25 cellular contexts compared by ENCODE assay signal in the genomic region with DNA sequence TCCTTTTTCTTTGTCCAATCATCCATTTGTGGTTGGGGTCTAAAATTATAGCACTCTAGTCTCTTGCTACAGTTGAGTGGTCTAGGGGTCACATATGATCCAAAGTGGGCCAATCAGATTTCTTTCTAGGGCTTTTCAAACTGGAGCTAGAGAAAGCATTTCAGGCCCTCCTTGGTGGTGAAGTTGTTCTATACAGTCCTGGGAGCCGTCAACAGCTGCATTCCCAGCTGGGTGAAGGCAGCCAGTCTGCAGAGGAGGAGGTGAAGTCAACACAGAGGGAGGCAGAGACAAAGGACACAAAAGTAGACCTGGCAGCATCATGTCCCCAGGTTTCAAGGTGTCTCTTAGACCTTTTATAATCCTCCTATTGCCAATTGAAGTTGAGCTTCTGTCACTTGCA.
"Had no signal": no experiment of that assay in that cellular context is flagged by ENCODE, and none has a peak within 500 bp of the region (broad histone marks: within the 10 kb centered on the region; RNA-seq: fewer than 3 reads in every experiment).

No MANE protein-coding gene starts in this region.

- H3K27me3 Mint-ChIP-seq: activated CD4-positive, alpha-beta memory T cell treated with anti-CD3 and anti-CD28 coated beads for 36 hours; activated CD4-positive, alpha-beta T cell treated with anti-CD3 and anti-CD28 coated beads, Interleukin-2, amount 10 ng/mL, durations not matched to agents 7 days and 5 days; activated naive CD4-positive, alpha-beta T cell treated with anti-CD3 and anti-CD28 coated beads, Interleukin-2, amount 50 U/mL, for 24 hours; central memory CD8-positive, alpha-beta T cell had no signal

- ATAC-seq: activated T-cell treated with anti-CD3 and anti-CD28 coated beads, Interleukin-2, amount 50 U/mL, for 72 hours had no signal

- H3K27ac ChIP-seq: ascending aorta, Peyer's patch, RWPE1, SJCRH30, VCaP had no signal

- H3K36me3 Mint-ChIP-seq: activated CD4-positive, alpha-beta memory T cell treated with anti-CD3 and anti-CD28 coated beads for 36 hours; activated naive CD4-positive, alpha-beta T cell treated with anti-CD3 and anti-CD28 coated beads, Interleukin-2, amount 50 U/mL, for 24 hours; brain had no signal

- H3K4me1 ChIP-seq: ascending aorta, Peyer's patch had no signal

- H3K27me3 ChIP-seq: ascending aorta, Peyer's patch, SJCRH30 had no signal

- DNase-seq: activated CD4-positive, alpha-beta memory T cell treated with anti-CD3 and anti-CD28 coated beads for 36 hours; activated CD4-positive, alpha-beta T cell treated with anti-CD3 and anti-CD28 coated beads, Interleukin-2, amount 10 ng/mL, durations not matched to agents 7 days and 5 days; activated CD4-positive, CD25-positive, alpha-beta regulatory T cell; activated CD8-positive, alpha-beta memory T cell treated with anti-CD3 and anti-CD28 coated beads for 24 hours; activated T-cell treated with anti-CD3 and anti-CD28 coated beads, Interleukin-2, amount 50 U/mL, for 72 hours; amniotic stem cell; KG1; NCI-H1092; NCI-H1417; NCI-H2029; NCI-H2107; NCI-H226; NCI-H82; Peyer's patch; Right ventricle myocardium superior; SJCRH30; SK-N-SH; T-helper 1 cell had no signal

- H3K27ac Mint-ChIP-seq: activated CD4-positive, alpha-beta memory T cell treated with anti-CD3 and anti-CD28 coated beads for 36 hours; activated CD4-positive, alpha-beta T cell treated with anti-CD3 and anti-CD28 coated beads, Interleukin-2, amount 10 ng/mL, durations not matched to agents 7 days and 5 days; activated naive CD4-positive, alpha-beta T cell treated with anti-CD3 and anti-CD28 coated beads, Interleukin-2, amount 50 U/mL, for 24 hours; activated T-cell treated with anti-CD3 and anti-CD28 coated beads, Interleukin-2, amount 50 U/mL, for 72 hours; activated T-helper 2 cell treated with anti-CD3 and anti-CD28 coated beads, Interferon-gamma antibody, Interleukin-2, Interleukin-4, amounts not matched to agents 10 μg/mL and 5 μg/mL and 100 μg/mL, durations not matched to agents 14 hours and 24 hours and 36 hours; brain had no signal

- H3K4me2 ChIP-seq: SK-N-SH had no signal

- H3K4me3 ChIP-seq: ascending aorta, Peyer's patch, SJCRH30 had no signal

- H3K4me3 Mint-ChIP-seq: activated CD4-positive, alpha-beta memory T cell treated with anti-CD3 and anti-CD28 coated beads for 36 hours; activated CD4-positive, alpha-beta T cell treated with anti-CD3 and anti-CD28 coated beads, Interleukin-2, amount 10 ng/mL, durations not matched to agents 7 days and 5 days; activated naive CD4-positive, alpha-beta T cell treated with anti-CD3 and anti-CD28 coated beads, Interleukin-2, amount 50 U/mL, for 24 hours; activated T-cell treated with anti-CD3 and anti-CD28 coated beads, Interleukin-2, amount 50 U/mL, for 72 hours; brain; central memory CD8-positive, alpha-beta T cell had no signal

- H3K36me3 ChIP-seq: ascending aorta, Peyer's patch, SJCRH30 had no signal

- H3K9ac ChIP-seq: SK-N-SH had no signal

- H3K4me1 Mint-ChIP-seq: activated CD4-positive, alpha-beta T cell treated with anti-CD3 and anti-CD28 coated beads, Interleukin-2, amount 10 ng/mL, durations not matched to agents 7 days and 5 days; activated naive CD4-positive, alpha-beta T cell treated with anti-CD3 and anti-CD28 coated beads, Interleukin-2, amount 50 U/mL, for 24 hours; central memory CD8-positive, alpha-beta T cell had no signal

- H3K9me3 Mint-ChIP-seq: activated CD4-positive, alpha-beta memory T cell treated with anti-CD3 and anti-CD28 coated beads for 36 hours; activated naive CD4-positive, alpha-beta T cell treated with anti-CD3 and anti-CD28 coated beads, Interleukin-2, amount 50 U/mL, for 24 hours; activated T-cell treated with anti-CD3 and anti-CD28 coated beads, Interleukin-2, amount 50 U/mL, for 72 hours; activated T-helper 2 cell treated with anti-CD3 and anti-CD28 coated beads, Interferon-gamma antibody, Interleukin-2, Interleukin-4, amounts not matched to agents 10 μg/mL and 5 μg/mL and 100 μg/mL, durations not matched to agents 14 hours and 24 hours and 36 hours; brain had no signal

- H3K9me3 ChIP-seq: ascending aorta, Peyer's patch, SK-N-SH had no signal
